Comparison of ENCODE assay signal across 8 cellular contexts in genomic region chr4:182642831-182643230, GRCh38.
DNase-seq lines count a peak whose midpoint lies in the region; ATAC-seq, FAIRE-seq and TF ChIP-seq lines count a peak whose summit lies in the region.

No MANE protein-coding gene starts in this region.

- in situ Hi-C loops in SK-MEL-5 (cut with HindIII; ENCODE audit: low pct_unique_long_range_greater_than_20kb, low sequenced_read_pairs): no loop called here

- no peak for TF ChIP-seq CTCF in mucosa of descending colon (IDR thresholded peaks at IDR 0.05)

- ATAC-seq in GM18520 (IDR thresholded peaks at IDR 0.05; ENCODE audit: unreplicated experiment) (peak; percentile 58), HG02938 (IDR thresholded peaks at IDR 0.05; ENCODE audit: unreplicated experiment) (peak; percentile 82), mucosa of descending colon (no peak)

- peaks cover 12% of the 10 kb centered on the region for H3K9me3 ChIP-seq in mesodermal cell (ENCODE audit: control insufficient read depth, low read length)
- no peaks in the 10 kb centered on the region for H3K9me3 ChIP-seq in mucosa of descending colon
- no peaks in the 10 kb centered on the region for H3K9me3 ChIP-seq in small intestine (ENCODE audit: control insufficient read depth, low read depth)

- intact Hi-C loops in mucosa of descending colon (cut with DNase I, micrococcal nuclease): no loop called here

- H3K27me3 ChIP-seq in small intestine (ENCODE audit: control insufficient read depth in 2 of 2, insufficient read depth in 2 of 2, low read length in 2 of 2): no peaks in the 10 kb centered on the region

- H3K4me1 ChIP-seq in mesodermal cell (ENCODE audit: control insufficient read depth, insufficient read depth, low read length, poor library complexity, severe bottlenecking) (peaks cover 23% of the 10 kb centered on the region), mucosa of descending colon (ENCODE audit: low read depth) (no peaks in the 10 kb centered on the region), small intestine (ENCODE audit: control insufficient read depth in 2 of 2, insufficient read depth in 1 of 2, low read depth in 1 of 2, low read length in 1 of 2) (no peaks in the 10 kb centered on the region)

- H3K36me3 ChIP-seq in mesodermal cell (ENCODE audit: control insufficient read depth, insufficient read depth, low read length) (peaks cover 34% of the 10 kb centered on the region), mucosa of descending colon (ENCODE audit: low read depth) (no peaks in the 10 kb centered on the region), small intestine (ENCODE audit: control insufficient read depth in 2 of 2, insufficient read depth in 2 of 2, low read length in 2 of 2) (no peaks in the 10 kb centered on the region)

- H3K27ac ChIP-seq in mesodermal cell (ENCODE audit: low read depth, low read length, severe bottlenecking) (peak overlapping the region; percentile 94), small intestine (ENCODE audit: low read depth in 1 of 2, low read length in 1 of 2) (no peak overlapping the region)

- WGBS in mesodermal cell (ENCODE audit: insufficient coverage in 2 of 2), 2 experiments: 80% methylated on average over 2 of the region's 2 CpGs; no CpG with 5 or more reads in 1 of the 2 experiments
- whole genome bisulfite sequencing in small intestine, 3 donors: 44 to 49% (median 48%) methylated on average over 2 of the region's 2 CpGs

- H3K4me3 ChIP-seq in mesodermal cell (ENCODE audit: extremely low read depth, insufficient read depth, low read length, poor library complexity, severe bottlenecking) (no peak overlapping the region), mucosa of descending colon (no peak overlapping the region), small intestine (ENCODE audit: low read depth in 1 of 2, low read length in 2 of 2) (no peak overlapping the region)

- DNase-seq in SK-MEL-5 (ENCODE audit: low read depth, low spot score) (peak; percentile 76), mucosa of descending colon (no peak), small intestine (no peak), NCI-H82 (lab: John Stamatoyannopoulos, UW) (no peak), islet precursor cell (no peak)

- FAIRE-seq in small intestine (lab: Jason Lieb, UNC): no peak
